ENCODE assay signal across 10 cellular contexts in the genomic region with DNA sequence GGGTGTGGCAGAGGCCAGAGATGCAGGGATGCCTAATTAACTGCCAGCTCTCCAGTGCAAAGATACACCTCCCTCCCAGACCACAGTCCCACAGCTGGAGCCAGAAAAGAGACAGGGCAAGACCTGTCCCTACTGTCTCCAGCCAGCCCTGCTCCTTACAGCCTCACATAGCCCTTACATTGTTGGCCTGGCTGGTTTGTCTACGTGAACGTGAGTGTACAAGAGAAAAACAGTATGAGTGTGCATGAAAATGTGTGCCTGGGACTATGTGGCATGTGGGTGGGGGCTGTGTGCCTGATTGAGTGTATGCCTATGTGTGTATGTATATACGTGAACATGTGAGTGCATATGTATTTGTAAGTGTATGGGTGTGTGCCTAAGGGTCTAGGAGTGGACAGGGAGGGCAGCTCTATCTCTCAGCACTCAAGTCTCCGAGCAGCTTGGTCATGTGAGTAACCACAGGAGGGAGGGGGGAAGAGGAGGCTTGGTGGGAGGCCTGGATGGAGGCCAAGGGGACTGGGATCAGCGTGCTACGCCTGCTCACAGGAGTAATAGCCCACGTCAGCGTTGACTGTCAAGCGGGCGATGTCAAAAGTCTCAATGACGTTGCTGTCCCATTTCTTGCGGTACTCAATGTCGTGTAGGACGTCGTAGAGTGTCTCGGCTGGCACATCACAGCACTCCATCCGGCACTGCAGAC. TPM values are rescaled to one million over a fixed set of nuclear protein-coding genes. Genes with fewer than 3 reads are reported as not detected.
DNase-seq lines count a peak whose midpoint lies in the region; ATAC-seq, FAIRE-seq and TF ChIP-seq lines count a peak whose summit lies in the region.
"Had no signal": no experiment of that assay in that cellular context is flagged by ENCODE, and none has a peak within 500 bp of the region (broad histone marks: within the 10 kb centered on the region; RNA-seq: fewer than 3 reads in every experiment).

No MANE protein-coding gene starts in this region.

- H3K36me3 ChIP-seq in fibroblast of lung (ENCODE audit: control insufficient read depth, insufficient read depth, low read length): no peaks in the 10 kb centered on the region
- peaks cover 0 to 34% (median 7%) of the 10 kb centered on the region in 3 donors for H3K36me3 ChIP-seq in pancreas
- no peaks in the 10 kb centered on the region for H3K36me3 ChIP-seq in GM23338 (ENCODE audit: insufficient read depth)

- H3K27me3 ChIP-seq in fibroblast of lung (ENCODE audit: control insufficient read depth, insufficient read depth, low read length) (no peaks in the 10 kb centered on the region), pancreas (no peaks in the 10 kb centered on the region), GM23338 (ENCODE audit: insufficient read depth) (peaks cover 15% of the 10 kb centered on the region)

- TF ChIP-seq CTCF in fibroblast of lung (conservative IDR thresholded peaks at IDR 0.05 in 1 of 2, IDR thresholded peaks at IDR 0.05 in 1 of 2; ENCODE audit: low read depth in 1 of 2, low read length in 2 of 2) (no peak), pancreas (IDR thresholded peaks at IDR 0.05) (no peak), GM23338 (conservative IDR thresholded peaks at IDR 0.05; ENCODE audit: low read depth in 2 of 2) (no peak)

- no peaks in the 10 kb centered on the region for H3K9me2 ChIP-seq in GM23338 (ENCODE audit: insufficient read depth)

- FAIRE-seq in GM12892 (lab: Jason Lieb, UNC): peak; percentile 85
- no peak for FAIRE-seq in pancreas (lab: Jason Lieb, UNC)

- no peak overlapping the region for H3K4me3 Mint-ChIP-seq in GM23338

- peaks cover 3% of the 10 kb centered on the region; the same call in 1 of the 3 replicates for H3K36me3 Mint-ChIP-seq in GM23338 (ENCODE audit: low read depth)

- H3K4me3 ChIP-seq in fibroblast of lung (replicated peaks in 1 of 4; ENCODE audit: control extremely low read depth in 1 of 4, insufficient read depth in 1 of 4, low read depth in 3 of 4, low read length in 4 of 4) (no peak overlapping the region), pancreas (no peak overlapping the region), GM23338 (no peak overlapping the region)

- 49 to 66% methylated on average over 17 of the region's 17 CpGs for WGBS in pancreas, 2 donors

- H3K79me2 ChIP-seq in fibroblast of lung (ENCODE audit: control insufficient read depth, insufficient read depth, low read length) (no peaks in the 10 kb centered on the region), GM23338 (replicated peaks; ENCODE audit: insufficient read depth) (no peaks in the 10 kb centered on the region)

- 0 out of 2 replicates have a peak, but pooled peaks cover 3% of the 10 kb centered on the region for H3F3A ChIP-seq in GM23338 (replicated peaks; ENCODE audit: low read depth)

- H3K4me2 ChIP-seq in fibroblast of lung (ENCODE audit: extremely low read depth, insufficient read depth, low read length): peak overlapping the region; percentile 5
- no peak overlapping the region for H3K4me2 ChIP-seq in GM23338

- H3K4me1 ChIP-seq in fibroblast of lung (ENCODE audit: control insufficient read depth, extremely low read depth, insufficient read depth, low read length) (peaks cover 8% of the 10 kb centered on the region), pancreas (peaks cover 0 to 9% (median 0%) of the 10 kb centered on the region in 3 donors), GM23338 (ENCODE audit: insufficient read depth) (peaks cover 12% of the 10 kb centered on the region)

- H3K27me3 Mint-ChIP-seq in GM23338 (ENCODE audit: insufficient read depth, low read depth, poor library complexity): peaks cover 16% of the 10 kb centered on the region

- H3K9ac ChIP-seq in fibroblast of lung (ENCODE audit: insufficient read depth, low read length): no peak overlapping the region

- DNase-seq in GM12892 (ENCODE audit: insufficient read length): no peak
- DNase-seq in NCI-H69 (lab: John Stamatoyannopoulos, UW): peak; percentile 78
- DNase-seq in fibroblast of lung (ENCODE audit: low read depth in 2 of 2): peak; percentile 93 to 95
- DNase-seq in pancreas: peak in 4 of 6 donors; percentile 46 to 74 (median 57)
- no peak for DNase-seq in activated CD8-positive, alpha-beta memory T cell treated with anti-CD3 and anti-CD28 coated beads, Interleukin-2, amount 50 U/mL, for 48 hours
- no peak for DNase-seq in GM23338 (ENCODE audit: low spot score)
- DNase-seq: activated T-cell treated with anti-CD3 and anti-CD28 coated beads for 4 hours had no signal

- H2AFZ ChIP-seq in fibroblast of lung (ENCODE audit: low read length) (no peak overlapping the region), GM23338 (no peak overlapping the region)

- peaks cover 16% of the 10 kb centered on the region for H3K4me1 Mint-ChIP-seq in GM23338

- TF ChIP-seq POLR2A in GM12892 (IDR thresholded peaks at IDR 0.05; ENCODE audit: low read depth, low read length): no peak

- no peaks in the 10 kb centered on the region; the same call in 2 of the 3 replicates for H3K9me3 Mint-ChIP-seq in GM23338

- H3K27ac Mint-ChIP-seq in GM23338: no peak overlapping the region

- ATAC-seq in pancreas (peak; percentile 35 to 67 (median 46)), GM18870 (IDR thresholded peaks at IDR 0.05; ENCODE audit: unreplicated experiment) (no peak), GM23338 (no peak), HG03039 (IDR thresholded peaks at IDR 0.05; ENCODE audit: unreplicated experiment) (no peak)

- H4K20me1 ChIP-seq in fibroblast of lung (ENCODE audit: control insufficient read depth, extremely low read depth, insufficient read depth, low read length): no peaks in the 10 kb centered on the region
- H4K20me1 ChIP-seq in GM23338 (replicated peaks; ENCODE audit: insufficient read depth): no peaks in the 10 kb centered on the region; the same call in 1 of the 2 replicates

- H3K27ac ChIP-seq in fibroblast of lung (ENCODE audit: insufficient read depth, low read length): no peak overlapping the region
- peak overlapping the region in 1 of 4 donors; percentile 55 for H3K27ac ChIP-seq in pancreas
- H3K27ac ChIP-seq in GM23338 (ENCODE audit: low read depth): no peak overlapping the region
- H3K27ac ChIP-seq: epithelial cell of prostate had no signal

- no peaks in the 10 kb centered on the region for H3K9me3 ChIP-seq in fibroblast of lung (ENCODE audit: control insufficient read depth, insufficient read depth, low read depth, low read length)
- no peaks in the 10 kb centered on the region for H3K9me3 ChIP-seq in pancreas

- intact Hi-C loops in pancreas (cut with DNase I): no loop called here

TF ChIP-seq in GM23338, 12 proteins besides CTCF, POLR2A, EP300 and RAD21 (continues in another document):
- TF ChIP-seq STAT1 (IDR thresholded peaks at IDR 0.05; ENCODE audit: unreplicated experiment) (no peak), EZH2phosphoT487 (IDR thresholded peaks at IDR 0.05; ENCODE audit: unreplicated experiment) (no peak), CREB1 (CRISPR knock-in tag; IDR thresholded peaks at IDR 0.05; ENCODE audit: low read depth) (no peak)
- TF ChIP-seq, protein P1, sequence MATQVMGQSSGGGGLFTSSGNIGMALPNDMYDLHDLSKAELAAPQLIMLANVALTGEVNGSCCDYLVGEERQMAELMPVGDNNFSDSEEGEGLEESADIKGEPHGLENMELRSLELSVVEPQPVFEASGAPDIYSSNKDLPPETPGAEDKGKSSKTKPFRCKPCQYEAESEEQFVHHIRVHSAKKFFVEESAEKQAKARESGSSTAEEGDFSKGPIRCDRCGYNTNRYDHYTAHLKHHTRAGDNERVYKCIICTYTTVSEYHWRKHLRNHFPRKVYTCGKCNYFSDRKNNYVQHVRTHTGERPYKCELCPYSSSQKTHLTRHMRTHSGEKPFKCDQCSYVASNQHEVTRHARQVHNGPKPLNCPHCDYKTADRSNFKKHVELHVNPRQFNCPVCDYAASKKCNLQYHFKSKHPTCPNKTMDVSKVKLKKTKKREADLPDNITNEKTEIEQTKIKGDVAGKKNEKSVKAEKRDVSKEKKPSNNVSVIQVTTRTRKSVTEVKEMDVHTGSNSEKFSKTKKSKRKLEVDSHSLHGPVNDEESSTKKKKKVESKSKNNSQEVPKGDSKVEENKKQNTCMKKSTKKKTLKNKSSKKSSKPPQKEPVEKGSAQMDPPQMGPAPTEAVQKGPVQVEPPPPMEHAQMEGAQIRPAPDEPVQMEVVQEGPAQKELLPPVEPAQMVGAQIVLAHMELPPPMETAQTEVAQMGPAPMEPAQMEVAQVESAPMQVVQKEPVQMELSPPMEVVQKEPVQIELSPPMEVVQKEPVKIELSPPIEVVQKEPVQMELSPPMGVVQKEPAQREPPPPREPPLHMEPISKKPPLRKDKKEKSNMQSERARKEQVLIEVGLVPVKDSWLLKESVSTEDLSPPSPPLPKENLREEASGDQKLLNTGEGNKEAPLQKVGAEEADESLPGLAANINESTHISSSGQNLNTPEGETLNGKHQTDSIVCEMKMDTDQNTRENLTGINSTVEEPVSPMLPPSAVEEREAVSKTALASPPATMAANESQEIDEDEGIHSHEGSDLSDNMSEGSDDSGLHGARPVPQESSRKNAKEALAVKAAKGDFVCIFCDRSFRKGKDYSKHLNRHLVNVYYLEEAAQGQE (IDR thresholded peaks at IDR 0.05; ENCODE audit: unreplicated experiment): no peak

RNA-seq across cellular contexts. Expression of a gene that starts 6.6 kb away (rescaled TPM):
- polyA plus RNA-seq in GM12892 (2012; ENCODE audit: missing spikeins): 48.4 TPM
- 97.3 and 113 TPM in 2 replicates for total RNA-seq in fibroblast of lung
- 32.8 and 41.8 TPM in 2 replicates for polyA plus RNA-seq in fibroblast of lung
- 42.6 and 45.5 TPM in 2 replicates for polyA plus RNA-seq in fibroblast of lung (2012)
- 96.3 and 130 TPM in 2 replicates for polyA minus RNA-seq in fibroblast of lung (ENCODE audit: low replicate concordance)
- total RNA-seq in pancreas: 10 to 100 TPM; 21.5 to 72.0 (median 34.4) TPM
- 10 to 100 TPM; 69.1 to 73.5 TPM for polyA plus RNA-seq in pancreas
- total RNA-seq in GM23338 (2014; rRNA removed; shearing (Covaris generic)): 110 and 116 TPM in 2 replicates
- polyA plus RNA-seq in GM23338 (2016; fragmentation: Nextera tagmentation; extraction: Ambion mirVana): 21.4 and 24.5 TPM in 2 replicates

RNA-seq across cellular contexts. Expression of a gene that starts 35.0 kb away (rescaled TPM):
- 24.3 TPM for polyA plus RNA-seq in GM12892 (2012; ENCODE audit: missing spikeins)
- 32.0 and 38.3 TPM in 2 replicates for total RNA-seq in fibroblast of lung
- polyA plus RNA-seq in fibroblast of lung: 11.4 and 20.7 TPM in 2 replicates
- polyA plus RNA-seq in fibroblast of lung (2012): 11.3 and 22.7 TPM in 2 replicates
- 38.3 and 67.4 TPM in 2 replicates for polyA minus RNA-seq in fibroblast of lung (ENCODE audit: low replicate concordance)
- 100 to 1,000 TPM in 5 of 6 donors, 10 to 100 TPM in 1; 99.5 to 187 (median 153) TPM for total RNA-seq in pancreas
- 100 to 1,000 TPM; 201 to 366 TPM for polyA plus RNA-seq in pancreas
- 14.4 and 20.5 TPM in 2 replicates for total RNA-seq in GM23338 (2014; rRNA removed; shearing (Covaris generic))
- polyA plus RNA-seq in GM23338 (2016; fragmentation: Nextera tagmentation; extraction: Ambion mirVana): 16.6 and 20.7 TPM in 2 replicates

RNA-seq across cellular contexts. Expression of a gene that starts 55.4 kb away (rescaled TPM):
- polyA plus RNA-seq in GM12892 (2012; ENCODE audit: missing spikeins): 59.2 TPM
- total RNA-seq in fibroblast of lung: 5.6 and 8.8 TPM in 2 replicates
- polyA plus RNA-seq in fibroblast of lung: 3.3 and 3.8 TPM in 2 replicates
- polyA plus RNA-seq in fibroblast of lung (2012): 2.2 and 4.3 TPM in 2 replicates
- polyA minus RNA-seq in fibroblast of lung (ENCODE audit: low replicate concordance): 4.7 and 10.6 TPM in 2 replicates
- total RNA-seq in pancreas: 10 to 100 TPM in 5 of 6 donors, 1 to 10 TPM in 1; 4.5 to 31.7 (median 11.6) TPM
- 10 to 100 TPM; 67.5 to 75.7 TPM for polyA plus RNA-seq in pancreas
- 18.0 and 24.6 TPM in 2 replicates for total RNA-seq in GM23338 (2014; rRNA removed; shearing (Covaris generic))
- 9.6 and 10.2 TPM in 2 replicates for polyA plus RNA-seq in GM23338 (2016; fragmentation: Nextera tagmentation; extraction: Ambion mirVana)

Comparison
In these comparisons a context has a peak if more than half of its experiments do, and no peak if none do; other contexts are left out.
1. DNase-seq: peak in NCI-H69 (single experiment), fibroblast of lung (2 of 2) and pancreas (4 of 6); none in GM12892 (single experiment), activated CD8-positive, alpha-beta memory T cell treated with anti-CD3 and anti-CD28 coated beads, Interleukin-2, amount 50 U/mL, for 48 hours (single experiment) and GM23338 (single experiment).
2. ATAC-seq: peak in pancreas (4 of 4); none in GM18870 (single experiment), GM23338 (single experiment) and HG03039 (single experiment).